8 cellular contexts compared by ENCODE assay signal in the genomic region with DNA sequence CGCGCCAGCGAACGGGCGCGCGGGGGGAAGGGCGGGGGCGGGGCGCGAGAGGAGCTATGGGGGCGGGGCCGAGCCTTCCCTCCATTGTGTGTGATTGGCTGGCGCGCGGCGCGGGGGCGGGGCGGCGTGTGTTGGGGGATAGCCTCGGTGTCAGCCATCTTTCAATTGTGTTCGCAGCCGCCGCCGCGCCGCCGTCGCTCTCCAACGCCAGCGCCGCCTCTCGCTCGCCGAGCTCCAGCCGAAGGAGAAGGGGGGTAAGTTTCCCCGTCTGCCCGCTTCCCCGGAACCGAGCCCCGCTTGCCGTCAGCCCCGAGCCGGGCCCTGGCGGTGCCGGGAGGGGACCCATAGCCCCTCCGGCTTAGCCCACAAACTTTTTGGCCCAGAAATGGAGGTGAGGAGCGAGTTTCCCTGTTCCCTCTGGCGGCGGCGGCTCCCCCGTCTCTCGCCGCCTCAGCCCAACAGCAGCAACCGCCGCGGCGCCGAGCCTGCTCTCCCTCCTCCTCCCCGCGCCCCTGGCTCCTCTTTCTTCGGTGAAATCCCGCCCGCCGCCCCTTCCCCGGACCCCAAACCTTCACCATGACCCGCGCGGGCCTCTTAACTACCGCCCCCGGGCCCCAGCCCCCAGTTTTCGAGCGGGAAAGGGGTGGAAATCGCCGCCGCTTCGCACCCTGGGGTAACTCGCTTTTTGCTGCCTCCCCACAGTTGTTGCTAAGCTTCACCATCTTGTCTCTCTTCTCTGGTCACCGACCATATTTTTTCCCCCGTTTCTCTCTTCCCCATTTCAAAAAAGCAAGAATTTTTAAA. TPM values are rescaled to one million over a fixed set of nuclear protein-coding genes. Genes with fewer than 3 reads are reported as not detected.
DNase-seq lines count a peak whose midpoint lies in the region; ATAC-seq and TF ChIP-seq lines count a peak whose summit lies in the region.

Gene H3-3A (plus strand): TSS at position 159 of the 804 bp plus-strand sequence. CDS start 1,636 bp downstream, outside the sequence.

- ATAC-seq in HG02852 (IDR thresholded peaks at IDR 0.05; ENCODE audit: unreplicated experiment), result peak; percentile 73
- peak; percentile 82 to 85 (median 83) for ATAC-seq in T-cell (replicated peaks in 1 of 4)
- peak; percentile 92 to 95 (median 93) for ATAC-seq in heart left ventricle
- ATAC-seq in upper lobe of left lung (ENCODE audit: low FRiP score in 2 of 2), result peak; percentile 96 to 98

- peak within 1 kb of the TSS; percentile 99 to 100 (median 100) for H3K4me3 Mint-ChIP-seq in T-cell

- H3K4me1 Mint-ChIP-seq in T-cell, result peaks cover 51 to 56% (median 52%) of the 10 kb centered on the region in 3 donors

- CTCF ChIA-PET in T-cell (lab: Charles Lee), result interaction anchor here in 1 of 2 donors (0.6 to 2.7 kb wide), 9 partner anchors 61 to 344 kb away, joined by 3 to 14 read pairs (median 4); partner anchors contain the start of genes SDE2 and SRP9

- TF ChIP-seq POLR2A in heart left ventricle (IDR thresholded peaks at IDR 0.05) (peak; percentile 85 to 99), upper lobe of left lung (IDR thresholded peaks at IDR 0.05) (peak in 3 of 4 donors; percentile 95 to 99 (median 97))

- peak within 1 kb of the TSS; percentile 66 to 93 (median 88) for H3K4me3 ChIP-seq in heart left ventricle
- peak within 1 kb of the TSS; percentile 76 to 87 (median 78) for H3K4me3 ChIP-seq in upper lobe of left lung

- peak within 1 kb of the TSS; percentile 99 to 100 for H3K27ac Mint-ChIP-seq in T-cell

- H3K27ac ChIP-seq in adipose tissue (ENCODE audit: low read depth, low read length), result peak within 1 kb of the TSS; percentile 96
- peak within 1 kb of the TSS; percentile 95 to 100 (median 99) for H3K27ac ChIP-seq in heart left ventricle
- H3K27ac ChIP-seq in upper lobe of left lung, result peak within 1 kb of the TSS; percentile 99 to 100 (median 100)

- H3K9me3 ChIP-seq in heart left ventricle (no peaks in the 10 kb centered on the region), upper lobe of left lung (no peaks in the 10 kb centered on the region)

- no peaks in the 10 kb centered on the region for H3K27me3 Mint-ChIP-seq in T-cell

- peaks cover 0 to 42% (median 33%) of the 10 kb centered on the region in 9 donors for H3K36me3 ChIP-seq in heart left ventricle
- H3K36me3 ChIP-seq in upper lobe of left lung, result peaks cover 0 to 32% (median 14%) of the 10 kb centered on the region in 4 donors

- peak in 1 of 4 donors; percentile 20 for TF ChIP-seq EP300 in upper lobe of left lung (IDR thresholded peaks at IDR 0.05)

- 0 to 1% (median 1%) methylated on average over 46 to 81 of the region's 81 CpGs for WGBS in adipose tissue, 3 donors
- 0 to 1% (median 1%) methylated on average over 22 to 81 of the region's 81 CpGs for WGBS in heart left ventricle, 4 donors
- WGBS in upper lobe of left lung, 2 donors, result 1% methylated on average over 33 to 55 of the region's 81 CpGs

- intact Hi-C loops in heart left ventricle (cut with DNase I) (loop anchor here in 9 of 10 donors (1.0 to 10.0 kb wide), 10 partner anchors 48 to 135 kb away; partner anchors contain the start of genes SDE2 (in 5 of the 9) and ACBD3 (in 2 of the 9)), posterior vena cava (cut with DNase I) (loop anchor here in 1 of 2 donors (2.0 to 5.0 kb wide), 2 partner anchors 60 to 65 kb away; partner anchors contain the start of gene SDE2)

- POLR2A ChIA-PET in T-cell (lab: Charles Lee), result interaction anchor here (0.5 to 3.6 kb wide), 20 partner anchors 12 to 1628 kb away, joined by 3 to 71 read pairs (median 4); partner anchors contain the start of genes SDE2 (in 2 of the 2), ITPKB (in 1 of the 2) and WDR26 (in 1 of the 2)

- no peak for TF ChIP-seq CTCF in GM13976 (IDR thresholded peaks at IDR 0.05; ENCODE audit: borderline replicate concordance, control extremely low read depth, extremely low read depth, insufficient read depth, missing control alignments)
- peak in 4 of 12 donors; percentile 8 to 31 (median 18) for TF ChIP-seq CTCF in heart left ventricle (IDR thresholded peaks at IDR 0.05)
- peak in 4 of 6 experiments; percentile 20 to 41 (median 30) for TF ChIP-seq CTCF in upper lobe of left lung (IDR thresholded peaks at IDR 0.05)

- H3K9me3 Mint-ChIP-seq in T-cell, result no peaks in the 10 kb centered on the region

- peak; percentile 97 for DNase-seq in GM13976 (ENCODE audit: low spot score)
- DNase-seq in NCI-H146 (lab: John Stamatoyannopoulos, UW), result peak; percentile 95
- DNase-seq in T-cell, result peak; percentile 95 to 99 (median 98)
- peak; percentile 99 to 100 (median 99) for DNase-seq in heart left ventricle
- DNase-seq in posterior vena cava (ENCODE audit: low spot score), result peak; percentile 100
- DNase-seq in upper lobe of left lung, result peak; percentile 96 to 100

- H3K27me3 ChIP-seq in heart left ventricle, result no peaks in the 10 kb centered on the region
- H3K27me3 ChIP-seq in upper lobe of left lung, result no peaks in the 10 kb centered on the region

- peaks cover 6 to 50% (median 42%) of the 10 kb centered on the region in 12 donors for H3K4me1 ChIP-seq in heart left ventricle
- H3K4me1 ChIP-seq in upper lobe of left lung, result peaks cover 34 to 52% (median 40%) of the 10 kb centered on the region in 4 donors

- in situ Hi-C loops in GM13976 (cut with MboI; ENCODE audit: low sequenced_read_pairs, unreplicated experiment), result no loop called here

- peaks cover 48% of the 10 kb centered on the region for H3K36me3 Mint-ChIP-seq in T-cell

RNA-seq across cellular contexts. Expression of gene H3-3A, which starts in this region (rescaled TPM):
- total RNA-seq in T-cell (100 to 1,000 TPM; 340 to 391 (median 366) TPM), heart left ventricle (100 to 1,000 TPM; 241 to 386 (median 298) TPM), posterior vena cava (100 to 1,000 TPM; 303 to 370 TPM), upper lobe of left lung (100 to 1,000 TPM; 148 to 453 (median 419) TPM)
- polyA plus RNA-seq in adipose tissue (100 to 1,000 TPM; 282 to 940 (median 473) TPM), heart left ventricle (100 to 1,000 TPM; 412 to 471 TPM)

Comparison
In these comparisons a context has a peak if more than half of its experiments do, and no peak if none do; other contexts are left out.
1. Peak in every context shown above with its lines: DNase-seq, ATAC-seq, H3K4me3 ChIP-seq and H3K27ac ChIP-seq.